ENCODE assay signal across 1 cellular context in genomic region chr17:18978655-18979054, GRCh38.
TF ChIP-seq lines count a peak whose summit lies in the region.

No MANE protein-coding gene starts in this region.

TF ChIP-seq in HepG2, 621 proteins besides CTCF, POLR2A, EP300 and RAD21 (continued from another document and continues in another):
- TF ChIP-seq ZBED4 (CRISPR knock-in tag; IDR thresholded peaks at IDR 0.05; ENCODE audit: borderline replicate concordance) (no peak), TEAD3 (CRISPR knock-in tag; optimal IDR thresholded peaks at IDR 0.05; ENCODE audit: borderline replicate concordance) (peak; percentile 52), MED1 (CRISPR knock-in tag; IDR thresholded peaks at IDR 0.05) (no peak), RNF2 (conservative IDR thresholded peaks at IDR 0.05; ENCODE audit: low read depth) (no peak), ZSCAN9 (CRISPR knock-in tag; IDR thresholded peaks at IDR 0.05; ENCODE audit: borderline replicate concordance) (no peak), MIER2 (CRISPR knock-in tag; IDR thresholded peaks at IDR 0.05) (no peak), SMYD3 (CRISPR knock-in tag; IDR thresholded peaks at IDR 0.05) (no peak), SPEN (CRISPR knock-in tag; IDR thresholded peaks at IDR 0.05; ENCODE audit: low read depth) (no peak), SP2 (CRISPR knock-in tag; IDR thresholded peaks at IDR 0.05) (no peak), CCDC6 (CRISPR knock-in tag; IDR thresholded peaks at IDR 0.05) (no peak), MEF2D (CRISPR knock-in tag; IDR thresholded peaks at IDR 0.05) (no peak), ZNF598 (CRISPR knock-in tag; IDR thresholded peaks at IDR 0.05; ENCODE audit: borderline replicate concordance) (no peak), WIZ (CRISPR knock-in tag; IDR thresholded peaks at IDR 0.05) (no peak), RARA (CRISPR knock-in tag; IDR thresholded peaks at IDR 0.05) (peak; percentile 20; the same call in 1 of the 2 replicates), ISL2 (CRISPR knock-in tag; IDR thresholded peaks at IDR 0.05) (no peak), ARNT2 (CRISPR knock-in tag; IDR thresholded peaks at IDR 0.05; ENCODE audit: low read depth) (no peak), ZBTB4 (CRISPR knock-in tag; IDR thresholded peaks at IDR 0.05; ENCODE audit: borderline replicate concordance) (peak; percentile 71; the same call in 1 of the 2 replicates), ZUFSP (CRISPR knock-in tag; IDR thresholded peaks at IDR 0.05; ENCODE audit: borderline replicate concordance) (no peak), ZNF260 (CRISPR knock-in tag; IDR thresholded peaks at IDR 0.05; ENCODE audit: borderline replicate concordance, low read depth) (no peak), NKX3-1 (CRISPR knock-in tag; IDR thresholded peaks at IDR 0.05) (no peak), HNF4A (CRISPR knock-in tag; IDR thresholded peaks at IDR 0.05) (0 out of 2 replicates have a peak, but pooled peaks have one; percentile 7), ARNTL (CRISPR knock-in tag; IDR thresholded peaks at IDR 0.05) (peak; percentile 65; the same call in 1 of the 2 replicates), ZNF710 (CRISPR knock-in tag; IDR thresholded peaks at IDR 0.05; ENCODE audit: borderline replicate concordance) (no peak), FOXK1 (CRISPR knock-in tag; IDR thresholded peaks at IDR 0.05; ENCODE audit: borderline replicate concordance, low read depth) (no peak), ZSCAN31 (CRISPR knock-in tag; IDR thresholded peaks at IDR 0.05; ENCODE audit: low read depth) (no peak), ARID2 (CRISPR knock-in tag; IDR thresholded peaks at IDR 0.05; ENCODE audit: borderline replicate concordance) (no peak), CHCHD3 (CRISPR knock-in tag; IDR thresholded peaks at IDR 0.05) (no peak), NONO (IDR thresholded peaks at IDR 0.05) (no peak), NONO (CRISPR knock-in tag; conservative IDR thresholded peaks at IDR 0.05) (no peak), CBX5 (CRISPR knock-in tag; IDR thresholded peaks at IDR 0.05; ENCODE audit: borderline replicate concordance) (no peak), BRF2 (CRISPR knock-in tag; IDR thresholded peaks at IDR 0.05) (no peak), MAX (IDR thresholded peaks at IDR 0.05) (peak; percentile 75), ZNF441 (CRISPR knock-in tag; IDR thresholded peaks at IDR 0.05; ENCODE audit: borderline replicate concordance) (peak; percentile 94), CERS6 (CRISPR knock-in tag; IDR thresholded peaks at IDR 0.05) (no peak), GABPB1 (CRISPR knock-in tag; IDR thresholded peaks at IDR 0.05) (peak; percentile 35; the same call in 1 of the 2 replicates), PLRG1 (conservative IDR thresholded peaks at IDR 0.05) (no peak), ZBTB49 (CRISPR knock-in tag; IDR thresholded peaks at IDR 0.05; ENCODE audit: borderline replicate concordance) (no peak), ZBTB39 (CRISPR knock-in tag; IDR thresholded peaks at IDR 0.05) (no peak), ZNF512 (CRISPR knock-in tag; IDR thresholded peaks at IDR 0.05) (no peak), SNRNP70 (IDR thresholded peaks at IDR 0.05; ENCODE audit: low read depth, low read length) (no peak), ZIK1 (CRISPR knock-in tag; IDR thresholded peaks at IDR 0.05; ENCODE audit: borderline replicate concordance, low read depth) (no peak)
